In genomic region chr11:55942785-55943392, GRCh38 we compare ENCODE assay signal across 8 cellular contexts. TPM values are rescaled to one million over a fixed set of nuclear protein-coding genes. Genes with fewer than 3 reads are reported as not detected.
A peak's percentile ranks its signal among the peaks of the same experiment; 100 is the strongest.
DNase-seq lines count a peak whose midpoint lies in the region; ATAC-seq, FAIRE-seq and TF ChIP-seq lines count a peak whose summit lies in the region.

No MANE protein-coding gene starts in this region.

- DNase-seq in AG08396 (ENCODE audit: low spot score) = peak; percentile 2
- DNase-seq in NCI-H1092 (lab: John Stamatoyannopoulos, UW) = peak; percentile 8
- peak; percentile 61 for DNase-seq in bronchial epithelial cell (ENCODE audit: low read depth)
- no peak for DNase-seq in osteoblast (ENCODE audit: insufficient read length, low spot score, missing footprints)
- no peak for DNase-seq in GM19239 (ENCODE audit: insufficient read length, low spot score)

- FAIRE-seq in bronchial epithelial cell (lab: Jason Lieb, UNC) = no peak
- FAIRE-seq in GM19239 (lab: Jason Lieb, UNC) = no peak

- H3K9me3 ChIP-seq in osteoblast (ENCODE audit: low read depth, low read length) = no peaks in the 10 kb centered on the region

- ATAC-seq in GM18502 (IDR thresholded peaks at IDR 0.05; ENCODE audit: poor library complexity, unreplicated experiment) = peak; percentile 82
- no peak for ATAC-seq in HG02973 (IDR thresholded peaks at IDR 0.05; ENCODE audit: unreplicated experiment)
- ATAC-seq in HG03108 (IDR thresholded peaks at IDR 0.05; ENCODE audit: unreplicated experiment) = no peak

- peak; percentile 32 for TF ChIP-seq CTCF in bronchial epithelial cell (IDR thresholded peaks at IDR 0.05; ENCODE audit: insufficient read depth, low read length, severe bottlenecking)
- TF ChIP-seq CTCF in osteoblast (IDR thresholded peaks at IDR 0.05; ENCODE audit: extremely low read depth, low read depth, low read length) = peak; percentile 17

- no peaks in the 10 kb centered on the region for H3K27me3 ChIP-seq in bronchial epithelial cell (ENCODE audit: control insufficient read depth, insufficient read depth, low read length)
- no peaks in the 10 kb centered on the region for H3K27me3 ChIP-seq in osteoblast (ENCODE audit: insufficient read depth, low read length)

- no peaks in the 10 kb centered on the region for H4K20me1 ChIP-seq in osteoblast (ENCODE audit: insufficient read depth, low read length)

- no peak overlapping the region for H3K27ac ChIP-seq in osteoblast (ENCODE audit: low read depth, low read length)

- H3K36me3 ChIP-seq in bronchial epithelial cell (ENCODE audit: control insufficient read depth, insufficient read depth, low read length) (no peaks in the 10 kb centered on the region), osteoblast (ENCODE audit: insufficient read depth, low read length) (no peaks in the 10 kb centered on the region)

- H3K4me1 ChIP-seq in osteoblast (ENCODE audit: insufficient read depth, low read length) = no peaks in the 10 kb centered on the region

- H3K4me2 ChIP-seq in osteoblast (ENCODE audit: insufficient read depth, low read length) = no peak overlapping the region

- H2AFZ ChIP-seq in osteoblast (ENCODE audit: low read length) = no peak overlapping the region

- H3K79me2 ChIP-seq in osteoblast (ENCODE audit: insufficient read depth, low read length) = no peaks in the 10 kb centered on the region

- H3K4me3 ChIP-seq in bronchial epithelial cell (ENCODE audit: low read depth, low read length) (no peak overlapping the region), osteoblast (ENCODE audit: insufficient read depth, low read length) (no peak overlapping the region)

RNA-seq across cellular contexts. Expression of gene OR5I1, which starts 6.7 kb away (rescaled TPM):
- total RNA-seq in bronchial epithelial cell (not detected in 2 replicates), osteoblast (not detected in 2 replicates)

RNA-seq across cellular contexts. Expression of gene OR10AG1, which starts 26.9 kb away (rescaled TPM):
- total RNA-seq in bronchial epithelial cell (not detected in 2 replicates), osteoblast (not detected in 2 replicates)

RNA-seq across cellular contexts. Expression of gene OR5W2, which starts 28.5 kb away (rescaled TPM):
- total RNA-seq in bronchial epithelial cell (not detected in 2 replicates), osteoblast (not detected in 2 replicates)

RNA-seq across cellular contexts. Expression of gene OR5F1, which starts 51.5 kb away (rescaled TPM):
- total RNA-seq in bronchial epithelial cell = not detected in 2 replicates
- not detected in 2 replicates for total RNA-seq in osteoblast

RNA-seq across cellular contexts. Expression of gene TRIM51, which starts 59.8 kb away (rescaled TPM):
- total RNA-seq in bronchial epithelial cell = not detected in 2 replicates
- not detected in 2 replicates for total RNA-seq in osteoblast

Comparison
In these comparisons a context has a peak if more than half of its experiments do, and no peak if none do; other contexts are left out.
1. DNase-seq: peak in AG08396 (single experiment), NCI-H1092 (single experiment) and bronchial epithelial cell (single experiment); none in osteoblast (single experiment) and GM19239 (single experiment).